In the genomic region with DNA sequence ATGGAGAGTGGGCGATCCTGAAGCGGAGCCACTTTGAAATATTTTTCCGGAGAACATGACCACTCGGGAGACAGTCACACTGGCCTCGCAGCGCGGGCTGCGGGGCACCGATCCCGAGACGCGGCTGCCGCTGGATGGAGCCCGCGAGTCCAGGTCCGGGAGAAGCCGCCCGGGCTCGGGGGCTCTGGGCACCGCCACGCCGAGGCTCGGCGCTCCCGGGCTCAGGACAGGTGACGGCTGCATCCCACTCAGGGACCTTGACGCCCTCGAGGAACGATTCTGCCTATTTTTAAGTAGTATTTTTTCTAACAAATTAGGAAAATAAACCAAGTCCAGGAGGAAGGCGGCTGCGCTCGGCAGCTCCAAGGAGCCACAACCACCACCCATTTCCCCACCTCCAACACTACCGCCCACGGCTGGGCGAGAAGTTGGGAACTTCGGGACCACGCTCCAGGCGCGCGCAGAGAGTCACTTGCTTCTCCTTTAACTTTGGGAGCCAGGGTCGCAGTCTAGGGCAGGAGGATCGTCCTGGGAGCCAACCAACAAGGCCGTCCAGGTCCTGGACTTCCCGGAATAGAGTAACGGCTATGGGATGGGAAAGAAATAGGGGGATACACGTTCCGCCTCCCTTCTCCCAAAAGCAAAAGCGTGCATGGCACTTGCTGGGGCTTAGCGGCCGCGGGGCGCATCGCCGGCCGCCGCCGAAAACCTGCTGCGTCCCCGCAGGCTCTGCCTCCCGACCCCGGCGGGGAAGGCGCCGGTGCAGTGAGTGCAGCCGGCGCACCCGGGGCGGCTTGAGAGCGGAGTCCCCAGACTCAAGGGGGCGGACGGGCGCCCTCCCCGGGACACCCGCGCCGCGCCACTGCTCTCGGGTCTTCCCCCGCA, we compare ENCODE assay signal across 8 cellular contexts. TPM values are rescaled to one million over a fixed set of nuclear protein-coding genes. Genes with fewer than 3 reads are reported as not detected.
A peak's percentile ranks its signal among the peaks of the same experiment; 100 is the strongest.
DNase-seq lines count a peak whose midpoint lies in the region; ATAC-seq and TF ChIP-seq lines count a peak whose summit lies in the region.

No MANE protein-coding gene starts in this region.

- H4K20me1 ChIP-seq in BLaER1 treated with 17β-estradiol and CSF1 and Interleukin-3, amounts not matched to agents 10 nM and 100 nM, result peaks cover 0 to 40% (median 22%) of the 10 kb centered on the region in 11 experiments; a peak in 14 of 22 replicates

- H3K4me2 ChIP-seq in BLaER1 treated with 17β-estradiol and CSF1 and Interleukin-3, amounts not matched to agents 10 nM and 100 nM, result peak overlapping the region; percentile 92 to 99 (median 98)

- H3K27ac ChIP-seq in BLaER1 treated with 17β-estradiol and CSF1 and Interleukin-3, amounts not matched to agents 10 nM and 100 nM, result no peak overlapping the region
- H3K27ac ChIP-seq in left ventricle myocardium inferior (replicated peaks), result no peak overlapping the region

- H3K4me1 ChIP-seq in BLaER1 treated with 17β-estradiol and CSF1 and Interleukin-3, amounts not matched to agents 10 nM and 100 nM, result peaks cover 5 to 23% (median 18%) of the 10 kb centered on the region in 10 experiments; a peak in 15 of 20 replicates
- H3K4me1 ChIP-seq in adipocyte (ENCODE audit: control insufficient read depth, insufficient read depth, low read length) (peaks cover 9% of the 10 kb centered on the region), left ventricle myocardium inferior (peaks cover 32% of the 10 kb centered on the region)

- no peaks in the 10 kb centered on the region for H3K9me3 ChIP-seq in BLaER1 treated with 17β-estradiol and CSF1 and Interleukin-3, amounts not matched to agents 10 nM and 100 nM (replicated peaks in 1 of 11)
- H3K9me3 ChIP-seq in adipocyte (ENCODE audit: control insufficient read depth, low read length) (no peaks in the 10 kb centered on the region), left ventricle myocardium inferior (replicated peaks) (no peaks in the 10 kb centered on the region)

- peak; percentile 75 for TF ChIP-seq CTCF in left ventricle myocardium inferior (IDR thresholded peaks at IDR 0.05; ENCODE audit: borderline replicate concordance)

- H3K27me3 ChIP-seq in BLaER1 treated with 17β-estradiol and CSF1 and Interleukin-3, amounts not matched to agents 10 nM and 100 nM, result peaks cover 74 to 90% (median 80%) of the 10 kb centered on the region in 11 experiments
- H3K27me3 ChIP-seq in adipocyte (replicated peaks; ENCODE audit: control insufficient read depth, insufficient read depth, low read length), result peaks cover 81% of the 10 kb centered on the region
- peaks cover 87% of the 10 kb centered on the region for H3K27me3 ChIP-seq in left ventricle myocardium inferior (ENCODE audit: low read depth)

- CTCF ChIA-PET in HEK293T (lab: Yijun Ruan, JAX), result no interaction called here

- DNase-seq in HEK293T (ENCODE audit: extremely low spot score), result peak; percentile 87
- peak; percentile 13 for DNase-seq in SHP77 treated with DMSO at 0.1 percent for 48 hours (lab: John Stamatoyannopoulos, UW)
- peak; percentile 83 for DNase-seq in adipocyte (ENCODE audit: low read depth)
- DNase-seq in left ventricle myocardium inferior, result peak; percentile 48
- peak; percentile 20 for DNase-seq in pons (ENCODE audit: low spot score)
- no peak for DNase-seq in Kasumi-1 (lab: John Stamatoyannopoulos, UW)

- peak overlapping the region; percentile 25 to 61 (median 49); a peak in 18 of 22 replicates for H3K9ac ChIP-seq in BLaER1 treated with 17β-estradiol and CSF1 and Interleukin-3, amounts not matched to agents 10 nM and 100 nM
- H3K9ac ChIP-seq in adipocyte (ENCODE audit: low read length), result no peak overlapping the region

- intact Hi-C loops in left ventricle myocardium inferior (cut with micrococcal nuclease), result no loop called here

- POLR2A ChIA-PET in HEK293T (lab: Yijun Ruan, JAX), result interaction anchor here (1.0 kb wide), 1 partner anchor 42 kb away, joined by 3 read pairs; no protein-coding TSS in a partner anchor

- H3K4me3 ChIP-seq in BLaER1 treated with 17β-estradiol and CSF1 and Interleukin-3, amounts not matched to agents 10 nM and 100 nM, result peak overlapping the region; percentile 56 to 74 (median 63)
- H3K4me3 ChIP-seq in adipocyte (ENCODE audit: low read length), result peak overlapping the region; percentile 76
- H3K4me3 ChIP-seq in left ventricle myocardium inferior, result peak overlapping the region; percentile 74

- no peak for ATAC-seq in GM18870 (IDR thresholded peaks at IDR 0.05; ENCODE audit: unreplicated experiment)

- no peaks in the 10 kb centered on the region for H3K36me3 ChIP-seq in BLaER1 treated with 17β-estradiol and CSF1 and Interleukin-3, amounts not matched to agents 10 nM and 100 nM
- H3K36me3 ChIP-seq in adipocyte (ENCODE audit: control insufficient read depth, insufficient read depth, low read length, severe bottlenecking), result no peaks in the 10 kb centered on the region
- H3K36me3 ChIP-seq in left ventricle myocardium inferior, result no peaks in the 10 kb centered on the region

TF ChIP-seq in HEK293T, 16 proteins besides CTCF, POLR2A, EP300 and RAD21:
- TF ChIP-seq L3MBTL2 (conservative IDR thresholded peaks at IDR 0.05) (peak; percentile 50), NFRKB (IDR thresholded peaks at IDR 0.05) (no peak)

RNA-seq across cellular contexts. Expression of a gene that starts 0.9 kb away (rescaled TPM):
- total RNA-seq in left ventricle myocardium inferior, result not detected

RNA-seq across cellular contexts. Expression of a gene that starts 40.7 kb away (rescaled TPM):
- total RNA-seq in left ventricle myocardium inferior, result 36.6 TPM

Comparison
In these comparisons a context has a peak if more than half of its experiments do, and no peak if none do; other contexts are left out.
1. DNase-seq: peak in HEK293T (single experiment), SHP77 treated with DMSO at 0.1 percent for 48 hours (single experiment), adipocyte (single experiment), left ventricle myocardium inferior (single experiment) and pons (single experiment); none in Kasumi-1 (0 of 2).
2. Peak in every context shown above with its lines, with median percentiles within 50 percentile points of each other: H3K4me3 ChIP-seq.